In genomic region chr3:48694610-48695051, GRCh38 we compare ENCODE assay signal across 8 cellular contexts. TPM values are rescaled to one million over a fixed set of nuclear protein-coding genes. Genes with fewer than 3 reads are reported as not detected.
DNase-seq lines count a peak whose midpoint lies in the region; ATAC-seq, FAIRE-seq and TF ChIP-seq lines count a peak whose summit lies in the region.

No MANE protein-coding gene starts in this region.

- peak overlapping the region; percentile 76 for H3K4me3 ChIP-seq in ACC112 (ENCODE audit: low read depth, low read length)
- H3K4me3 ChIP-seq in PC-3 (ENCODE audit: low read length) = no peak overlapping the region
- H3K4me3 ChIP-seq in muscle layer of colon (ENCODE audit: low read depth in 1 of 2, low read length in 2 of 2) = peak overlapping the region in 1 of 2 donors; percentile 42

- H3K79me2 ChIP-seq in ACC112 (ENCODE audit: control insufficient read depth, insufficient read depth, low read length, unreplicated experiment) (peaks cover 50% of the 10 kb centered on the region), PC-3 (ENCODE audit: low read length) (peaks cover 58% of the 10 kb centered on the region)

- CTCF ChIA-PET in PC-3 (lab: Charles Lee) = no interaction called here

- peaks cover 44% of the 10 kb centered on the region for H4K20me1 ChIP-seq in PC-3 (ENCODE audit: low read length)

- TF ChIP-seq CTCF in PC-3 (conservative IDR thresholded peaks at IDR 0.05; ENCODE audit: low read depth, low read length) (no peak), GM20000 (IDR thresholded peaks at IDR 0.05; ENCODE audit: extremely low read depth, missing control alignments) (no peak), D721Med (IDR thresholded peaks at IDR 0.05; ENCODE audit: insufficient read depth, missing control alignments) (no peak)

- DNase-seq in PC-3 = peak; percentile 51
- no peak for DNase-seq in epithelial cell of prostate (ENCODE audit: low read depth, low spot score)
- no peak for DNase-seq in GM20000 (ENCODE audit: low spot score)
- no peak for DNase-seq in activated CD4-positive, alpha-beta T cell treated with anti-CD3 and anti-CD28 coated beads, Interleukin-2, amount 50 U/mL, for 4 hours
- no peak for DNase-seq in D721Med (ENCODE audit: insufficient read length, low spot score)

- peaks cover 35% of the 10 kb centered on the region for H3K4me1 ChIP-seq in ACC112 (ENCODE audit: control insufficient read depth, insufficient read depth, low read length, unreplicated experiment)
- peaks cover 18% of the 10 kb centered on the region; the same call in 1 of the 2 replicates for H3K4me1 ChIP-seq in PC-3 (ENCODE audit: insufficient read depth, low read length)
- peaks cover 14% of the 10 kb centered on the region for H3K4me1 ChIP-seq in muscle layer of colon (ENCODE audit: insufficient read depth, low read length)

- H3K9ac ChIP-seq in PC-3 (ENCODE audit: low read length) (no peak overlapping the region), muscle layer of colon (ENCODE audit: low read length) (no peak overlapping the region)

- intact Hi-C loops in PC-3 (cut with micrococcal nuclease) = no loop called here

- H3K27me3 ChIP-seq in ACC112 (ENCODE audit: insufficient read depth, low read length) = no peaks in the 10 kb centered on the region
- H3K27me3 ChIP-seq in PC-3 (ENCODE audit: low read length) = no peaks in the 10 kb centered on the region
- no peaks in the 10 kb centered on the region for H3K27me3 ChIP-seq in muscle layer of colon (ENCODE audit: control insufficient read depth in 1 of 2, insufficient read depth in 2 of 2, low read length in 2 of 2)

- no peak for FAIRE-seq in D721Med (lab: Jason Lieb, UNC)

- H2AFZ ChIP-seq in ACC112 (ENCODE audit: low read length, unreplicated experiment) (no peak overlapping the region), PC-3 (ENCODE audit: low read length) (no peak overlapping the region)

- ATAC-seq in PC-3 (peak; percentile 71), GM21367 (IDR thresholded peaks at IDR 0.05; ENCODE audit: unreplicated experiment) (no peak)

- peak overlapping the region; percentile 87 for H3K27ac ChIP-seq in ACC112 (ENCODE audit: low read depth, low read length)
- 0 out of 2 replicates have a peak overlapping the region, but pooled peaks have one; percentile 6 for H3K27ac ChIP-seq in PC-3 (ENCODE audit: low read length)
- peak overlapping the region; percentile 82 for H3K27ac ChIP-seq in epithelial cell of prostate
- H3K27ac ChIP-seq in muscle layer of colon (ENCODE audit: low read depth, low read length) = peak overlapping the region; percentile 5

- H3K4me2 ChIP-seq in PC-3 (ENCODE audit: low read length) = no peak overlapping the region

- H3K36me3 ChIP-seq in ACC112 (ENCODE audit: insufficient read depth, low read length) (peaks cover 13% of the 10 kb centered on the region), PC-3 (ENCODE audit: low read depth, low read length) (peaks cover 77% of the 10 kb centered on the region), muscle layer of colon (ENCODE audit: insufficient read depth, low read length) (peaks cover 43% of the 10 kb centered on the region)

- H3K9me2 ChIP-seq in PC-3 (replicated peaks; ENCODE audit: low read length) = no peaks in the 10 kb centered on the region

- POLR2A ChIA-PET in PC-3 (lab: Charles Lee; ENCODE audit: unreplicated experiment) = no interaction called here

- no peaks in the 10 kb centered on the region for H3F3A ChIP-seq in PC-3 (ENCODE audit: low read length, unreplicated experiment)

- H3K9me3 ChIP-seq in PC-3 (ENCODE audit: low read length) = no peaks in the 10 kb centered on the region
- no peaks in the 10 kb centered on the region for H3K9me3 ChIP-seq in muscle layer of colon (ENCODE audit: low read length)

- TSS peak; percentile 16 for BruUV-seq in PC-3 (replicated peaks; lab: Mats Ljungman, UMichigan)

RNA-seq across cellular contexts. Expression of gene NCKIPSD, which starts 8.9 kb away (rescaled TPM):
- 56.3 and 66.8 TPM in 2 replicates for total RNA-seq in PC-3 (2014; rRNA removed)

RNA-seq across cellular contexts. Expression of gene IP6K2, which starts 22.4 kb away (rescaled TPM):
- total RNA-seq in PC-3 (2014; rRNA removed) = 88.1 and 102 TPM in 2 replicates

RNA-seq across cellular contexts. Expression of gene CELSR3, which starts 31.9 kb away (rescaled TPM):
- 0.92 and 1.1 TPM in 2 replicates for total RNA-seq in PC-3 (2014; rRNA removed)

RNA-seq across cellular contexts. Expression of gene SLC26A6, which starts 59.4 kb away (rescaled TPM):
- 38.1 and 44.9 TPM in 2 replicates for total RNA-seq in PC-3 (2014; rRNA removed)

Comparison
In these comparisons a context has a peak if more than half of its experiments do, and no peak if none do; other contexts are left out.
1. H3K27ac ChIP-seq: peak in every context shown above with its lines; median percentile 87 in ACC112; 82 in epithelial cell of prostate; 6 in PC-3; 5 in muscle layer of colon.